In genomic region chr7:42745357-42746022, GRCh38 we compare ENCODE assay signal across 8 cellular contexts.
A peak's percentile ranks its signal among the peaks of the same experiment; 100 is the strongest.
DNase-seq lines count a peak whose midpoint lies in the region; ATAC-seq and TF ChIP-seq lines count a peak whose summit lies in the region.
"Had no signal": no experiment of that assay in that cellular context is flagged by ENCODE, and none has a peak within 500 bp of the region (broad histone marks: within the 10 kb centered on the region; RNA-seq: fewer than 3 reads in every experiment).

No MANE protein-coding gene starts in this region.

- H3K27me3 ChIP-seq in vagina, result no peaks in the 10 kb centered on the region

- TF ChIP-seq POLR2A in vagina (IDR thresholded peaks at IDR 0.05), result no peak

- H3K4me1 ChIP-seq in vagina, result peaks cover under 1% of the 10 kb centered on the region

- peaks cover 1% of the 10 kb centered on the region for H3K27me3 Mint-ChIP-seq in activated naive CD8-positive, alpha-beta T cell treated with anti-CD3 and anti-CD28 coated beads, Interleukin-2, amount 50 U/mL, for 24 hours

- no peaks in the 10 kb centered on the region for H3K4me1 Mint-ChIP-seq in activated naive CD8-positive, alpha-beta T cell treated with anti-CD3 and anti-CD28 coated beads, Interleukin-2, amount 50 U/mL, for 24 hours

- ATAC-seq in activated naive CD8-positive, alpha-beta T cell treated with anti-CD3 and anti-CD28 coated beads, Interleukin-2, amount 50 U/mL, for 24 hours, result no peak

- H3K4me3 ChIP-seq in vagina, result no peak overlapping the region

- peaks cover 4% of the 10 kb centered on the region for H3K9me3 Mint-ChIP-seq in activated naive CD8-positive, alpha-beta T cell treated with anti-CD3 and anti-CD28 coated beads, Interleukin-2, amount 50 U/mL, for 24 hours
- H3K9me3 Mint-ChIP-seq: T-helper 1 cell treated with Interleukin-12 subunit alpha and Interleukin-12 subunit beta and Interleukin-4 antibody, amounts not matched to agents 30 μg/mL and 1 μg/mL, for 36 hours had no signal

- H3K27ac ChIP-seq in vagina, result no peak overlapping the region

- DNase-seq in KBM-7 (peak; percentile 23), kidney tubule cell (ENCODE audit: low spot score) (peak; percentile 11), NCI-H510A (lab: John Stamatoyannopoulos, UW) (no peak), Ammon's horn (ENCODE audit: low spot score) (no peak), vagina (ENCODE audit: extremely low spot score in 2 of 2) (no peak)
- peak; percentile 51 for DNase-seq in activated naive CD8-positive, alpha-beta T cell treated with anti-CD3 and anti-CD28 coated beads, Interleukin-2, amount 50 U/mL, for 24 hours

- TF ChIP-seq CTCF in GM12872 (IDR thresholded peaks at IDR 0.05; ENCODE audit: insufficient read depth, low read depth, low read length) (peak; percentile 81), vagina (IDR thresholded peaks at IDR 0.05) (no peak)

- in situ Hi-C loops in KBM-7 (cut with MboI; ENCODE audit: low pct_unique_long_range_greater_than_20kb, low sequenced_read_pairs), result no loop called here

- H3K36me3 Mint-ChIP-seq in activated naive CD8-positive, alpha-beta T cell treated with anti-CD3 and anti-CD28 coated beads, Interleukin-2, amount 50 U/mL, for 24 hours (ENCODE audit: low read depth), result no peaks in the 10 kb centered on the region

- H3K27ac Mint-ChIP-seq in activated naive CD8-positive, alpha-beta T cell treated with anti-CD3 and anti-CD28 coated beads, Interleukin-2, amount 50 U/mL, for 24 hours, result no peak overlapping the region
- H3K27ac Mint-ChIP-seq: T-helper 1 cell treated with Interleukin-12 subunit alpha and Interleukin-12 subunit beta and Interleukin-4 antibody, amounts not matched to agents 30 μg/mL and 1 μg/mL, for 36 hours had no signal

- intact Hi-C loops in vagina (cut with DNase I), result no loop called here

- no peak overlapping the region for H3K4me3 Mint-ChIP-seq in activated naive CD8-positive, alpha-beta T cell treated with anti-CD3 and anti-CD28 coated beads, Interleukin-2, amount 50 U/mL, for 24 hours
- H3K4me3 Mint-ChIP-seq: T-helper 1 cell treated with Interleukin-12 subunit alpha and Interleukin-12 subunit beta and Interleukin-4 antibody, amounts not matched to agents 30 μg/mL and 1 μg/mL, for 36 hours had no signal

- H3K9me3 ChIP-seq in vagina, result no peaks in the 10 kb centered on the region

- no peaks in the 10 kb centered on the region for H3K36me3 ChIP-seq in vagina

Comparison
In these comparisons a context has a peak if more than half of its experiments do, and no peak if none do; other contexts are left out.
1. DNase-seq: peak in KBM-7 (single experiment), activated naive CD8-positive, alpha-beta T cell treated with anti-CD3 and anti-CD28 coated beads, Interleukin-2, amount 50 U/mL, for 24 hours (single experiment) and kidney tubule cell (single experiment); none in NCI-H510A (single experiment), Ammon's horn (single experiment) and vagina (0 of 2).